Comparison of ENCODE assay signal across 1 cellular context in genomic region chr1:147197352-147197751, GRCh38. TPM values are rescaled to one million over a fixed set of nuclear protein-coding genes. Genes with fewer than 3 reads are reported as not detected.
"Had no signal": no experiment of that assay in that cellular context is flagged by ENCODE, and none has a peak within 500 bp of the region (broad histone marks: within the 10 kb centered on the region; RNA-seq: fewer than 3 reads in every experiment).

No MANE protein-coding gene starts in this region.

RNA-seq across cellular contexts. Expression of gene FMO5, which starts 27.8 kb away (rescaled TPM):
- total RNA-seq: HT1080 had no signal
